ENCODE assay signal across 16 cellular contexts in genomic region chr10:102004376-102004775, GRCh38. TPM values are rescaled to one million over a fixed set of nuclear protein-coding genes. Genes with fewer than 3 reads are reported as not detected.
DNase-seq lines count a peak whose midpoint lies in the region; ATAC-seq and TF ChIP-seq lines count a peak whose summit lies in the region.
"Had no signal": no experiment of that assay in that cellular context is flagged by ENCODE, and none has a peak within 500 bp of the region (broad histone marks: within the 10 kb centered on the region; RNA-seq: fewer than 3 reads in every experiment).

No MANE protein-coding gene starts in this region.

- peak; percentile 30 for ATAC-seq in activated naive CD8-positive, alpha-beta T cell treated with anti-CD3 and anti-CD28 coated beads, Interleukin-2, amount 50 U/mL, for 24 hours
- no peak for ATAC-seq in HG02840 (IDR thresholded peaks at IDR 0.05; ENCODE audit: low FRiP score, unreplicated experiment)
- no peak for ATAC-seq in mucosa of descending colon
- ATAC-seq: A549; effector memory CD8-positive, alpha-beta T cell; heart right ventricle; left ventricle myocardium superior had no signal

- no peak overlapping the region for H3K4me3 ChIP-seq in adipocyte (ENCODE audit: low read length)
- H3K4me3 ChIP-seq in mucosa of descending colon = no peak overlapping the region
- H3K4me3 ChIP-seq: A549, heart right ventricle had no signal

- H3K4me3 Mint-ChIP-seq in activated naive CD8-positive, alpha-beta T cell treated with anti-CD3 and anti-CD28 coated beads, Interleukin-2, amount 50 U/mL, for 24 hours = no peak overlapping the region
- no peak overlapping the region for H3K4me3 Mint-ChIP-seq in activated naive CD8-positive, alpha-beta T cell treated with anti-CD3 and anti-CD28 coated beads for 36 hours
- H3K4me3 Mint-ChIP-seq: activated CD4-positive, alpha-beta memory T cell treated with anti-CD3 and anti-CD28 coated beads, Interleukin-2, amount 10 ng/mL, durations not matched to agents 7 days and 5 days; effector memory CD8-positive, alpha-beta T cell had no signal

- no peaks in the 10 kb centered on the region for H3K27me3 Mint-ChIP-seq in activated naive CD8-positive, alpha-beta T cell treated with anti-CD3 and anti-CD28 coated beads, Interleukin-2, amount 50 U/mL, for 24 hours
- H3K27me3 Mint-ChIP-seq in activated naive CD8-positive, alpha-beta T cell treated with anti-CD3 and anti-CD28 coated beads for 36 hours = no peaks in the 10 kb centered on the region
- H3K27me3 Mint-ChIP-seq: activated CD4-positive, alpha-beta memory T cell treated with anti-CD3 and anti-CD28 coated beads, Interleukin-2, amount 10 ng/mL, durations not matched to agents 7 days and 5 days; effector memory CD8-positive, alpha-beta T cell had no signal

- no peak for DNase-seq in activated naive CD8-positive, alpha-beta T cell treated with anti-CD3 and anti-CD28 coated beads, Interleukin-2, amount 50 U/mL, for 24 hours
- no peak for DNase-seq in activated naive CD8-positive, alpha-beta T cell treated with anti-CD3 and anti-CD28 coated beads for 36 hours
- DNase-seq in adipocyte (ENCODE audit: low read depth) = peak; percentile 64
- peak; percentile 66 for DNase-seq in inferior parietal cortex (ENCODE audit: extremely low spot score)
- DNase-seq in superior temporal gyrus (ENCODE audit: extremely low spot score) = peak; percentile 75
- DNase-seq in mucosa of descending colon = no peak
- DNase-seq in NCI-H1417 treated with DMSO at 0.1 percent for 48 hours (lab: John Stamatoyannopoulos, UW) = no peak
- DNase-seq: activated CD4-positive, alpha-beta memory T cell treated with anti-CD3 and anti-CD28 coated beads, Interleukin-2, amount 10 ng/mL, durations not matched to agents 7 days and 5 days; effector memory CD8-positive, alpha-beta T cell; heart right ventricle; left ventricle myocardium superior; NCI-H1092 treated with DMSO at 0.1 percent for 48 hours; NCI-H446; T1000 had no signal

- no peaks in the 10 kb centered on the region for H3K9me3 Mint-ChIP-seq in activated naive CD8-positive, alpha-beta T cell treated with anti-CD3 and anti-CD28 coated beads, Interleukin-2, amount 50 U/mL, for 24 hours
- H3K9me3 Mint-ChIP-seq in activated naive CD8-positive, alpha-beta T cell treated with anti-CD3 and anti-CD28 coated beads for 36 hours = no peaks in the 10 kb centered on the region
- H3K9me3 Mint-ChIP-seq: activated CD4-positive, alpha-beta memory T cell treated with anti-CD3 and anti-CD28 coated beads, Interleukin-2, amount 10 ng/mL, durations not matched to agents 7 days and 5 days; effector memory CD8-positive, alpha-beta T cell had no signal

- H3K36me3 ChIP-seq in adipocyte (ENCODE audit: control insufficient read depth, insufficient read depth, low read length, severe bottlenecking) (peaks cover 43% of the 10 kb centered on the region), mucosa of descending colon (ENCODE audit: low read depth) (no peaks in the 10 kb centered on the region)

- intact Hi-C loops in mucosa of descending colon (cut with DNase I, micrococcal nuclease) = loop anchor here in 1 of 2 donors (10.0 kb wide), 1 partner anchor 160 kb away; the partner anchor contains the start of gene KCNIP2

- no peaks in the 10 kb centered on the region for H3K27me3 ChIP-seq in adipocyte (replicated peaks; ENCODE audit: control insufficient read depth, insufficient read depth, low read length)
- H3K27me3 ChIP-seq: heart right ventricle had no signal

- peak overlapping the region; percentile 63 for H3K9ac ChIP-seq in adipocyte (ENCODE audit: low read length)

- TF ChIP-seq CTCF in mucosa of descending colon (IDR thresholded peaks at IDR 0.05) = no peak

- H3K4me1 Mint-ChIP-seq in activated naive CD8-positive, alpha-beta T cell treated with anti-CD3 and anti-CD28 coated beads, Interleukin-2, amount 50 U/mL, for 24 hours = peaks cover 20% of the 10 kb centered on the region
- H3K4me1 Mint-ChIP-seq in activated naive CD8-positive, alpha-beta T cell treated with anti-CD3 and anti-CD28 coated beads for 36 hours = peaks cover 24% of the 10 kb centered on the region

- H3K36me3 Mint-ChIP-seq in activated naive CD8-positive, alpha-beta T cell treated with anti-CD3 and anti-CD28 coated beads, Interleukin-2, amount 50 U/mL, for 24 hours (ENCODE audit: low read depth) = peaks cover 37% of the 10 kb centered on the region
- H3K36me3 Mint-ChIP-seq in activated naive CD8-positive, alpha-beta T cell treated with anti-CD3 and anti-CD28 coated beads for 36 hours = peaks cover 17% of the 10 kb centered on the region

- H3K27ac Mint-ChIP-seq in activated naive CD8-positive, alpha-beta T cell treated with anti-CD3 and anti-CD28 coated beads, Interleukin-2, amount 50 U/mL, for 24 hours = no peak overlapping the region
- H3K27ac Mint-ChIP-seq in activated naive CD8-positive, alpha-beta T cell treated with anti-CD3 and anti-CD28 coated beads for 36 hours = no peak overlapping the region
- H3K27ac Mint-ChIP-seq: activated CD4-positive, alpha-beta memory T cell treated with anti-CD3 and anti-CD28 coated beads, Interleukin-2, amount 10 ng/mL, durations not matched to agents 7 days and 5 days; effector memory CD8-positive, alpha-beta T cell had no signal

- H3K9me3 ChIP-seq in adipocyte (ENCODE audit: control insufficient read depth, low read length) (no peaks in the 10 kb centered on the region), mucosa of descending colon (no peaks in the 10 kb centered on the region)
- H3K9me3 ChIP-seq: A549, heart right ventricle had no signal

- H3K4me1 ChIP-seq in adipocyte (ENCODE audit: control insufficient read depth, insufficient read depth, low read length) = peaks cover 28% of the 10 kb centered on the region
- no peaks in the 10 kb centered on the region for H3K4me1 ChIP-seq in mucosa of descending colon (ENCODE audit: low read depth)

RNA-seq across cellular contexts. Expression of gene ARMH3, which starts 51.6 kb away (rescaled TPM):
- 10 to 100 TPM; 21.5 to 21.9 TPM for total RNA-seq in activated naive CD8-positive, alpha-beta T cell treated with anti-CD3 and anti-CD28 coated beads for 36 hours
- 10 to 100 TPM; 25.8 to 45.6 (median 28.1) TPM for total RNA-seq in mucosa of descending colon

Comparison
In these comparisons a context has a peak if more than half of its experiments do, and no peak if none do; other contexts are left out.
1. DNase-seq: peak in adipocyte (single experiment), inferior parietal cortex (single experiment) and superior temporal gyrus (single experiment); none in activated naive CD8-positive, alpha-beta T cell treated with anti-CD3 and anti-CD28 coated beads, Interleukin-2, amount 50 U/mL, for 24 hours (single experiment), activated naive CD8-positive, alpha-beta T cell treated with anti-CD3 and anti-CD28 coated beads for 36 hours (single experiment), mucosa of descending colon (0 of 3) and NCI-H1417 treated with DMSO at 0.1 percent for 48 hours (single experiment).